12 cellular contexts compared by ENCODE assay signal in the genomic region with DNA sequence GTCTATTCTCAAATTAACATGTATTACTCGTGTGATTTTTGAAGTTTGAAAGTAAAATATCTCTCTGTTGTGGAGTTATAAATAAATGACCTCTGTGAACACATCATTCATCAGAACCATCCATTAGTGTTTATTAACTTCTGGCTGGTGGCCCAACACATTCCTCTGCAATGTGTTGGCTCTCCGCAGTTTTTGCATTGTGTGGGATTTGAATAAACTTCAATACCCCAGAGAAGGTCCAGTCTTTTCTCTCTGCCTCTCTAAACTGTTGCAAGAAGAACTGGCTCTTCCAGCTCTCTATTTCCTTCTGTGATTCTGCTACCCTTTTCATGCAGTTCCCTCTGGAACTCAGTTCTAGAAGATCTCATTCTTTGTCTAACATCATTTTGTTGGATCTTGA.
DNase-seq lines count a peak whose midpoint lies in the region; ATAC-seq, FAIRE-seq and TF ChIP-seq lines count a peak whose summit lies in the region.
"Had no signal": no experiment of that assay in that cellular context is flagged by ENCODE, and none has a peak within 500 bp of the region (broad histone marks: within the 10 kb centered on the region; RNA-seq: fewer than 3 reads in every experiment).

No MANE protein-coding gene starts in this region.

- TF ChIP-seq EP300 in HepG2 (IDR thresholded peaks at IDR 0.05; ENCODE audit: low read depth in 2 of 2, low read length in 2 of 2) (no peak), HepG2 (CRISPR knock-in tag; IDR thresholded peaks at IDR 0.05; ENCODE audit: borderline replicate concordance) (no peak)

- H3K27ac ChIP-seq in liver (ENCODE audit: low read depth in 1 of 2, low read length in 2 of 2) (no peak overlapping the region), HepG2 (ENCODE audit: extremely low read length, insufficient read depth, low read length) (no peak overlapping the region)

- H3K36me3 ChIP-seq in liver (ENCODE audit: control insufficient read depth in 4 of 4, insufficient read depth in 3 of 4, low read depth in 1 of 4, low read length in 3 of 4) (no peaks in the 10 kb centered on the region), HepG2 (replicated peaks in 1 of 2; ENCODE audit: control insufficient read depth in 1 of 2, insufficient read depth in 2 of 2, low read length in 2 of 2) (no peaks in the 10 kb centered on the region)
- H3K36me3 ChIP-seq: tibial nerve had no signal

- no peaks in the 10 kb centered on the region for H3K79me2 ChIP-seq in HepG2 (ENCODE audit: insufficient read depth, low read length)

- CTCF ChIA-PET in HepG2 (lab: Yijun Ruan, JAX; ENCODE audit: low intra/inter-chr PET ratio, low total read pairs), result no interaction called here

- TF ChIP-seq CTCF in liver (IDR thresholded peaks at IDR 0.05; ENCODE audit: low read depth, low read length, missing input control) (no peak), HepG2 (CRISPR knock-in tag; IDR thresholded peaks at IDR 0.05) (no peak)

- no peak overlapping the region for H2AFZ ChIP-seq in HepG2 (ENCODE audit: low read length)

- no peak overlapping the region for H3K4me3 ChIP-seq in liver (ENCODE audit: low read depth in 1 of 3, low read length in 3 of 3)
- no peak overlapping the region for H3K4me3 ChIP-seq in HepG2 (replicated peaks in 1 of 3; ENCODE audit: insufficient read depth in 1 of 3, low read depth in 2 of 3, low read length in 3 of 3)
- H3K4me3 ChIP-seq: tibial nerve had no signal

- H3K4me1 ChIP-seq in liver (ENCODE audit: control insufficient read depth in 4 of 4, insufficient read depth in 4 of 4, low read length in 3 of 4) (no peaks in the 10 kb centered on the region), HepG2 (ENCODE audit: insufficient read depth, low read length) (no peaks in the 10 kb centered on the region)

- DNase-seq in HepG2 (ENCODE audit: low spot score) (no peak), dermis blood vessel endothelial cell (peak; percentile 90), left kidney (ENCODE audit: low read depth, low spot score) (peak; percentile 37), iPS-NIHi11 (ENCODE audit: low spot score) (no peak), NOMO-1 (lab: John Stamatoyannopoulos, UW; ENCODE audit: unreplicated experiment in 2 of 2) (no peak)
- no peak for DNase-seq in effector CD4-positive, alpha-beta T cell
- DNase-seq: activated CD8-positive, alpha-beta memory T cell treated with anti-CD3 and anti-CD28 coated beads, Interleukin-2, amount 50 U/mL, for 4 hours; central memory CD4-positive, alpha-beta T cell; NCI-H1694 had no signal

- no peak overlapping the region for H3K9ac ChIP-seq in liver (ENCODE audit: low read depth in 1 of 2, low read length in 2 of 2)
- no peak overlapping the region for H3K9ac ChIP-seq in HepG2 (ENCODE audit: insufficient read depth, low read depth, low read length)

- H3K4me2 ChIP-seq in HepG2 (ENCODE audit: low read depth, low read length), result no peak overlapping the region

- no TSS peak for BruUV-seq in HepG2 (replicated peaks; lab: Mats Ljungman, UMichigan)

- TF ChIP-seq RAD21 in liver (IDR thresholded peaks at IDR 0.05), result no peak
- no peak for TF ChIP-seq RAD21 in HepG2 (CRISPR knock-in tag; IDR thresholded peaks at IDR 0.05)

- no peaks in the 10 kb centered on the region for H3K27me3 ChIP-seq in liver (ENCODE audit: control insufficient read depth in 4 of 4, insufficient read depth in 4 of 4, low read length in 3 of 4)
- no peaks in the 10 kb centered on the region for H3K27me3 ChIP-seq in HepG2 (ENCODE audit: control insufficient read depth in 1 of 2, insufficient read depth in 2 of 2, low read length in 2 of 2)
- H3K27me3 ChIP-seq: tibial nerve had no signal

- TF ChIP-seq POLR2A in HepG2 (IDR thresholded peaks at IDR 0.05; ENCODE audit: insufficient read depth in 1 of 2, low read depth in 2 of 2, low read length in 2 of 2), result no peak

- H3K9me3 ChIP-seq in liver (ENCODE audit: control insufficient read depth in 4 of 4, low read length in 3 of 4) (no peaks in the 10 kb centered on the region), HepG2 (ENCODE audit: low read length) (no peaks in the 10 kb centered on the region)
- H3K9me3 ChIP-seq: tibial nerve had no signal

- POLR2A ChIA-PET in HepG2 (lab: Yijun Ruan, JAX), result no interaction called here

- no peak for ATAC-seq in HepG2
- ATAC-seq in GM21786 (IDR thresholded peaks at IDR 0.05; ENCODE audit: unreplicated experiment), result no peak

- H4K20me1 ChIP-seq in HepG2 (ENCODE audit: insufficient read depth, low read length), result no peaks in the 10 kb centered on the region

- in situ Hi-C loops in HepG2 (cut with HindIII; ENCODE audit: extremely low pct_ligation_motif_present, low pct_unique_long_range_greater_than_20kb), result no loop called here

- WGBS in liver, result 69% methylated on average over 2 of the region's 2 CpGs
- 4% methylated on average over 2 of the region's 2 CpGs for WGBS in HepG2 (ENCODE audit: low lambda C conversion rate)

- intact Hi-C loops in HepG2 (cut with micrococcal nuclease; ENCODE audit: unreplicated experiment), result no loop called here

- FAIRE-seq in HepG2 (lab: Jason Lieb, UNC), result no peak

TF ChIP-seq in liver, 16 proteins besides CTCF, POLR2A, EP300 and RAD21:
- peak; percentile 25 for TF ChIP-seq NR2F2 (IDR thresholded peaks at IDR 0.05)
- TF ChIP-seq, protein P1, sequence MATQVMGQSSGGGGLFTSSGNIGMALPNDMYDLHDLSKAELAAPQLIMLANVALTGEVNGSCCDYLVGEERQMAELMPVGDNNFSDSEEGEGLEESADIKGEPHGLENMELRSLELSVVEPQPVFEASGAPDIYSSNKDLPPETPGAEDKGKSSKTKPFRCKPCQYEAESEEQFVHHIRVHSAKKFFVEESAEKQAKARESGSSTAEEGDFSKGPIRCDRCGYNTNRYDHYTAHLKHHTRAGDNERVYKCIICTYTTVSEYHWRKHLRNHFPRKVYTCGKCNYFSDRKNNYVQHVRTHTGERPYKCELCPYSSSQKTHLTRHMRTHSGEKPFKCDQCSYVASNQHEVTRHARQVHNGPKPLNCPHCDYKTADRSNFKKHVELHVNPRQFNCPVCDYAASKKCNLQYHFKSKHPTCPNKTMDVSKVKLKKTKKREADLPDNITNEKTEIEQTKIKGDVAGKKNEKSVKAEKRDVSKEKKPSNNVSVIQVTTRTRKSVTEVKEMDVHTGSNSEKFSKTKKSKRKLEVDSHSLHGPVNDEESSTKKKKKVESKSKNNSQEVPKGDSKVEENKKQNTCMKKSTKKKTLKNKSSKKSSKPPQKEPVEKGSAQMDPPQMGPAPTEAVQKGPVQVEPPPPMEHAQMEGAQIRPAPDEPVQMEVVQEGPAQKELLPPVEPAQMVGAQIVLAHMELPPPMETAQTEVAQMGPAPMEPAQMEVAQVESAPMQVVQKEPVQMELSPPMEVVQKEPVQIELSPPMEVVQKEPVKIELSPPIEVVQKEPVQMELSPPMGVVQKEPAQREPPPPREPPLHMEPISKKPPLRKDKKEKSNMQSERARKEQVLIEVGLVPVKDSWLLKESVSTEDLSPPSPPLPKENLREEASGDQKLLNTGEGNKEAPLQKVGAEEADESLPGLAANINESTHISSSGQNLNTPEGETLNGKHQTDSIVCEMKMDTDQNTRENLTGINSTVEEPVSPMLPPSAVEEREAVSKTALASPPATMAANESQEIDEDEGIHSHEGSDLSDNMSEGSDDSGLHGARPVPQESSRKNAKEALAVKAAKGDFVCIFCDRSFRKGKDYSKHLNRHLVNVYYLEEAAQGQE (IDR thresholded peaks at IDR 0.05), result no peak
TF ChIP-seq in liver: peak in this region for 1.

TF ChIP-seq in HepG2, 621 proteins besides CTCF, POLR2A, EP300 and RAD21:
- no peak for TF ChIP-seq HDAC2 (CRISPR knock-in tag; IDR thresholded peaks at IDR 0.05)
- TF ChIP-seq SP5 (CRISPR knock-in tag; IDR thresholded peaks at IDR 0.05; ENCODE audit: borderline replicate concordance, low read depth), result no peak
- no peak for TF ChIP-seq MTA3 (CRISPR knock-in tag; IDR thresholded peaks at IDR 0.05)
- TF ChIP-seq, protein P2, sequence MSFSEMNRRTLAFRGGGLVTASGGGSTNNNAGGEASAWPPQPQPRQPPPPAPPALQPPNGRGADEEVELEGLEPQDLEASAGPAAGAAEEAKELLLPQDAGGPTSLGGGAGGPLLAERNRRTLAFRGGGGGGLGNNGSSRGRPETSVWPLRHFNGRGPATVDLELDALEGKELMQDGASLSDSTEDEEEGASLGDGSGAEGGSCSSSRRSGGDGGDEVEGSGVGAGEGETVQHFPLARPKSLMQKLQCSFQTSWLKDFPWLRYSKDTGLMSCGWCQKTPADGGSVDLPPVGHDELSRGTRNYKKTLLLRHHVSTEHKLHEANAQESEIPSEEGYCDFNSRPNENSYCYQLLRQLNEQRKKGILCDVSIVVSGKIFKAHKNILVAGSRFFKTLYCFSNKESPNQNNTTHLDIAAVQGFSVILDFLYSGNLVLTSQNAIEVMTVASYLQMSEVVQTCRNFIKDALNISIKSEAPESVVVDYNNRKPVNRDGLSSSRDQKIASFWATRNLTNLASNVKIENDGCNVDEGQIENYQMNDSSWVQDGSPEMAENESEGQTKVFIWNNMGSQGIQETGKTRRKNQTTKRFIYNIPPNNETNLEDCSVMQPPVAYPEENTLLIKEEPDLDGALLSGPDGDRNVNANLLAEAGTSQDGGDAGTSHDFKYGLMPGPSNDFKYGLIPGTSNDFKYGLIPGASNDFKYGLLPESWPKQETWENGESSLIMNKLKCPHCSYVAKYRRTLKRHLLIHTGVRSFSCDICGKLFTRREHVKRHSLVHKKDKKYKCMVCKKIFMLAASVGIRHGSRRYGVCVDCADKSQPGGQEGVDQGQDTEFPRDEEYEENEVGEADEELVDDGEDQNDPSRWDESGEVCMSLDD (CRISPR knock-in tag; IDR thresholded peaks at IDR 0.05; ENCODE audit: borderline replicate concordance), result no peak
- TF ChIP-seq PITX1 (CRISPR knock-in tag; IDR thresholded peaks at IDR 0.05), result no peak

Comparison
In these comparisons a context has a peak if more than half of its experiments do, and no peak if none do; other contexts are left out.
1. DNase-seq: peak in dermis blood vessel endothelial cell (single experiment) and left kidney (single experiment); none in HepG2 (single experiment), iPS-NIHi11 (single experiment), NOMO-1 (0 of 2) and effector CD4-positive, alpha-beta T cell (single experiment).